ENCODE assay signal across 24 cellular contexts in genomic region chr11:17554487-17554886, GRCh38. TPM values are rescaled to one million over a fixed set of nuclear protein-coding genes. Genes with fewer than 3 reads are reported as not detected.
"Had no signal": no experiment of that assay in that cellular context is flagged by ENCODE, and none has a peak within 500 bp of the region (broad histone marks: within the 10 kb centered on the region; RNA-seq: fewer than 3 reads in every experiment).

No MANE protein-coding gene starts in this region.

- H3K4me3 ChIP-seq: gastroesophageal sphincter, heart right ventricle, neural progenitor cell, ovary had no signal

- H3K9ac ChIP-seq: neural progenitor cell had no signal

- H3K4me1 Mint-ChIP-seq: naive B cell had no signal

- H3K4me1 ChIP-seq: gastroesophageal sphincter, heart right ventricle, neural progenitor cell had no signal

- H3K9me3 Mint-ChIP-seq: activated CD4-positive, alpha-beta T cell treated with anti-CD3 and anti-CD28 coated beads, Interleukin-2, amount 10 ng/mL, durations not matched to agents 24 days and 14 days; activated T-helper 2 cell treated with anti-CD3 and anti-CD28 coated beads, Interferon-gamma antibody, Interleukin-2, Interleukin-4, amounts not matched to agents 10 μg/mL and 5 μg/mL and 100 μg/mL, durations not matched to agents 14 hours and 24 hours and 36 hours; effector memory CD8-positive, alpha-beta T cell; naive B cell; neural progenitor cell; stimulated activated effector memory CD8-positive, alpha-beta T cell treated with anti-CD3 and anti-CD28 coated beads, Interleukin-12 subunit alpha, Interleukin-12 subunit beta, amount 100 ng/mL, for 72 hours had no signal

- H3K36me3 ChIP-seq: gastroesophageal sphincter, heart right ventricle, neural progenitor cell, ovary had no signal

- H3K36me3 Mint-ChIP-seq: naive B cell; neural progenitor cell; stimulated activated effector memory CD8-positive, alpha-beta T cell treated with anti-CD3 and anti-CD28 coated beads, Interleukin-12 subunit alpha, Interleukin-12 subunit beta, amount 100 ng/mL, for 72 hours had no signal

- H3K9me3 ChIP-seq: gastroesophageal sphincter, heart right ventricle, ovary had no signal

- H3K27ac Mint-ChIP-seq: activated CD4-positive, alpha-beta T cell treated with anti-CD3 and anti-CD28 coated beads, Interleukin-2, amount 10 ng/mL, durations not matched to agents 24 days and 14 days; activated T-helper 2 cell treated with anti-CD3 and anti-CD28 coated beads, Interferon-gamma antibody, Interleukin-2, Interleukin-4, amounts not matched to agents 10 μg/mL and 5 μg/mL and 100 μg/mL, durations not matched to agents 14 hours and 24 hours and 36 hours; effector memory CD8-positive, alpha-beta T cell; naive B cell; stimulated activated effector memory CD8-positive, alpha-beta T cell treated with anti-CD3 and anti-CD28 coated beads, Interleukin-12 subunit alpha, Interleukin-12 subunit beta, amount 100 ng/mL, for 72 hours had no signal

- H3K4me3 Mint-ChIP-seq: activated CD4-positive, alpha-beta T cell treated with anti-CD3 and anti-CD28 coated beads, Interleukin-2, amount 10 ng/mL, durations not matched to agents 24 days and 14 days; effector memory CD8-positive, alpha-beta T cell; naive B cell; neural progenitor cell; stimulated activated effector memory CD8-positive, alpha-beta T cell treated with anti-CD3 and anti-CD28 coated beads, Interleukin-12 subunit alpha, Interleukin-12 subunit beta, amount 100 ng/mL, for 72 hours had no signal

- H3K27ac ChIP-seq: gastroesophageal sphincter, heart right ventricle, neural progenitor cell, ovary had no signal

- DNase-seq: activated CD4-positive, alpha-beta T cell treated with anti-CD3 and anti-CD28 coated beads, Interleukin-2, amount 10 ng/mL, durations not matched to agents 24 days and 14 days; activated naive CD4-positive, alpha-beta T cell treated with anti-CD3 and anti-CD28 coated beads, Interleukin-2, amount 50 U/mL, for 16 hours; dermis blood vessel endothelial cell; effector memory CD8-positive, alpha-beta T cell; heart right ventricle; mammary epithelial cell; naive B cell; ovary had no signal

- H3K27me3 ChIP-seq: neural progenitor cell, ovary had no signal

- FAIRE-seq: astrocyte, islet of Langerhans, urothelium cell line had no signal

- ATAC-seq: effector memory CD8-positive, alpha-beta T cell; gastroesophageal sphincter; heart right ventricle; left lobe of liver; stimulated activated effector memory CD8-positive, alpha-beta T cell treated with anti-CD3 and anti-CD28 coated beads, Interleukin-12 subunit alpha, Interleukin-12 subunit beta, amount 100 ng/mL, for 72 hours had no signal

RNA-seq across cellular contexts. Expression of gene OTOG, which starts 7.4 kb away (rescaled TPM):
- total RNA-seq: activated CD4-positive, alpha-beta T cell treated with anti-CD3 and anti-CD28 coated beads, Interleukin-2, amount 10 ng/mL, durations not matched to agents 24 days and 14 days; activated CD8-positive, alpha-beta memory T cell treated with anti-CD3 and anti-CD28 coated beads for 36 hours; activated T-helper 2 cell treated with anti-CD3 and anti-CD28 coated beads, Interferon-gamma antibody, Interleukin-2, Interleukin-4, amounts not matched to agents 10 μg/mL and 5 μg/mL and 100 μg/mL, durations not matched to agents 14 hours and 24 hours and 36 hours; astrocyte; bronchial epithelial cell; chondrocyte; dermis blood vessel endothelial cell; epithelial cell of proximal tubule; gastroesophageal sphincter; heart right ventricle; left lobe of liver; mammary epithelial cell; mononuclear cell; ovary; pulmonary artery endothelial cell; T-helper 1 cell treated with Interleukin-12 subunit alpha and Interleukin-12 subunit beta and Interleukin-4 antibody, amounts not matched to agents 30 ng/mL and 1 ng/mL, for 36 hours had no signal
- polyA plus RNA-seq: adipose tissue, heart right ventricle, mammary epithelial cell, ovary had no signal

RNA-seq across cellular contexts. Expression of gene USH1C, which starts 10.3 kb away (rescaled TPM):
- total RNA-seq: activated CD4-positive, alpha-beta T cell treated with anti-CD3 and anti-CD28 coated beads, Interleukin-2, amount 10 ng/mL, durations not matched to agents 24 days and 14 days; activated CD8-positive, alpha-beta memory T cell treated with anti-CD3 and anti-CD28 coated beads for 36 hours; activated T-helper 2 cell treated with anti-CD3 and anti-CD28 coated beads, Interferon-gamma antibody, Interleukin-2, Interleukin-4, amounts not matched to agents 10 μg/mL and 5 μg/mL and 100 μg/mL, durations not matched to agents 14 hours and 24 hours and 36 hours; astrocyte; bronchial epithelial cell; dermis blood vessel endothelial cell; mammary epithelial cell; mononuclear cell; pulmonary artery endothelial cell; T-helper 1 cell treated with Interleukin-12 subunit alpha and Interleukin-12 subunit beta and Interleukin-4 antibody, amounts not matched to agents 30 ng/mL and 1 ng/mL, for 36 hours had no signal
- polyA plus RNA-seq: mammary epithelial cell had no signal
